Comparison of ENCODE assay signal across 25 cellular contexts in genomic region chr16:74716355-74716754, GRCh38. TPM values are rescaled to one million over a fixed set of nuclear protein-coding genes. Genes with fewer than 3 reads are reported as not detected.
"Had no signal": no experiment of that assay in that cellular context is flagged by ENCODE, and none has a peak within 500 bp of the region (broad histone marks: within the 10 kb centered on the region; RNA-seq: fewer than 3 reads in every experiment).

No MANE protein-coding gene starts in this region.

- H3K36me3 Mint-ChIP-seq: activated naive CD4-positive, alpha-beta T cell treated with anti-CD3 and anti-CD28 coated beads, Interleukin-2, amount 10 ng/mL, durations not matched to agents 7 days and 5 days; brain; immature natural killer cell; naive B cell had no signal

- H3K27ac Mint-ChIP-seq: activated CD4-positive, alpha-beta T cell treated with anti-CD3 and anti-CD28 coated beads, Interleukin-2, amount 10 ng/mL, durations not matched to agents 7 days and 5 days; activated CD8-positive, alpha-beta T cell treated with anti-CD3 and anti-CD28 coated beads, Interleukin-2, amount 10 ng/mL, durations not matched to agents 7 days and 5 days; activated naive CD4-positive, alpha-beta T cell treated with anti-CD3 and anti-CD28 coated beads, Interleukin-2, amount 10 ng/mL, durations not matched to agents 7 days and 5 days; activated naive CD8-positive, alpha-beta T cell treated with anti-CD3 and anti-CD28 coated beads, Interleukin-2, amount 50 U/mL, for 24 hours; brain; immature natural killer cell; naive B cell had no signal

- H3K4me3 Mint-ChIP-seq: activated CD4-positive, alpha-beta T cell treated with anti-CD3 and anti-CD28 coated beads, Interleukin-2, amount 10 ng/mL, durations not matched to agents 7 days and 5 days; activated CD8-positive, alpha-beta T cell treated with anti-CD3 and anti-CD28 coated beads, Interleukin-2, amount 10 ng/mL, durations not matched to agents 7 days and 5 days; activated naive CD4-positive, alpha-beta T cell treated with anti-CD3 and anti-CD28 coated beads, Interleukin-2, amount 10 ng/mL, durations not matched to agents 7 days and 5 days; activated naive CD8-positive, alpha-beta T cell treated with anti-CD3 and anti-CD28 coated beads, Interleukin-2, amount 50 U/mL, for 24 hours; activated T-cell treated with anti-CD3 and anti-CD28 coated beads, Interleukin-2, amount 50 U/mL, for 4 hours; brain; immature natural killer cell; naive B cell had no signal

- H3K27me3 Mint-ChIP-seq: activated naive CD8-positive, alpha-beta T cell treated with anti-CD3 and anti-CD28 coated beads, Interleukin-2, amount 50 U/mL, for 24 hours had no signal

- H3K4me1 Mint-ChIP-seq: activated CD4-positive, alpha-beta T cell treated with anti-CD3 and anti-CD28 coated beads, Interleukin-2, amount 10 ng/mL, durations not matched to agents 7 days and 5 days; activated naive CD4-positive, alpha-beta T cell treated with anti-CD3 and anti-CD28 coated beads, Interleukin-2, amount 10 ng/mL, durations not matched to agents 7 days and 5 days; activated naive CD8-positive, alpha-beta T cell treated with anti-CD3 and anti-CD28 coated beads, Interleukin-2, amount 50 U/mL, for 24 hours; brain; immature natural killer cell had no signal

- ATAC-seq: activated CD8-positive, alpha-beta T cell treated with anti-CD3 and anti-CD28 coated beads, Interleukin-2, amount 10 ng/mL, durations not matched to agents 7 days and 5 days; activated naive CD8-positive, alpha-beta T cell treated with anti-CD3 and anti-CD28 coated beads, Interleukin-2, amount 50 U/mL, for 24 hours; activated T-cell treated with anti-CD3 and anti-CD28 coated beads, Interleukin-2, amount 50 U/mL, for 4 hours; esophagus mucosa; gastroesophageal sphincter; heart left ventricle; mucosa of descending colon; psoas muscle had no signal

- H3K4me1 ChIP-seq: gastroesophageal sphincter, heart left ventricle, psoas muscle, stomach had no signal

- DNase-seq: activated CD4-positive, alpha-beta T cell treated with anti-CD3 and anti-CD28 coated beads, Interleukin-2, amount 10 ng/mL, durations not matched to agents 7 days and 5 days; activated CD4-positive, CD25-positive, alpha-beta regulatory T cell; activated CD8-positive, alpha-beta T cell treated with anti-CD3 and anti-CD28 coated beads, Interleukin-2, amount 10 ng/mL, durations not matched to agents 7 days and 5 days; activated naive CD4-positive, alpha-beta T cell treated with anti-CD3 and anti-CD28 coated beads, Interleukin-2, amount 10 ng/mL, durations not matched to agents 7 days and 5 days; activated naive CD8-positive, alpha-beta T cell treated with anti-CD3 and anti-CD28 coated beads, Interleukin-2, amount 50 U/mL, for 24 hours; activated T-cell treated with anti-CD3 and anti-CD28 coated beads, Interleukin-2, amount 50 U/mL, for 4 hours; central memory CD4-positive, alpha-beta T cell; heart left ventricle; immature natural killer cell; kidney glomerular epithelial cell; mesenchymal stem cell; mucosa of descending colon; naive B cell; ovary; psoas muscle; right cardiac atrium; stimulated activated CD4-positive, alpha-beta T cell treated with anti-CD3 and anti-CD28 coated beads, Interleukin-15, amount 100 ng/mL, for 24 hours; stimulated activated CD4-positive, alpha-beta T cell treated with anti-CD3 and anti-CD28 coated beads, Interleukin-4, amount 100 ng/mL, for 1 hour; stomach; T-helper 1 cell; T-helper 9 cell had no signal

- H3K27me3 ChIP-seq: gastroesophageal sphincter, heart left ventricle, ovary, stomach had no signal

- H3K36me3 ChIP-seq: gastroesophageal sphincter, heart left ventricle, ovary had no signal

- H3K4me3 ChIP-seq: gastroesophageal sphincter, heart left ventricle, mucosa of descending colon, ovary, psoas muscle, skin epidermis, stomach had no signal

- H3K27ac ChIP-seq: gastroesophageal sphincter, heart left ventricle, ovary, psoas muscle, skin epidermis, stomach had no signal

- H3K9me3 Mint-ChIP-seq: activated CD4-positive, alpha-beta T cell treated with anti-CD3 and anti-CD28 coated beads, Interleukin-2, amount 10 ng/mL, durations not matched to agents 7 days and 5 days; activated naive CD4-positive, alpha-beta T cell treated with anti-CD3 and anti-CD28 coated beads, Interleukin-2, amount 10 ng/mL, durations not matched to agents 7 days and 5 days; activated naive CD8-positive, alpha-beta T cell treated with anti-CD3 and anti-CD28 coated beads, Interleukin-2, amount 50 U/mL, for 24 hours; activated T-cell treated with anti-CD3 and anti-CD28 coated beads, Interleukin-2, amount 50 U/mL, for 4 hours; immature natural killer cell had no signal

- H3K9me3 ChIP-seq: gastroesophageal sphincter, heart left ventricle, mucosa of descending colon, ovary, psoas muscle, stomach had no signal

RNA-seq across cellular contexts. Expression of gene FA2H, which starts 58.3 kb away (rescaled TPM):
- total RNA-seq: activated CD8-positive, alpha-beta T cell treated with anti-CD3 and anti-CD28 coated beads, Interleukin-2, amount 10 ng/mL, durations not matched to agents 7 days and 5 days; psoas muscle had no signal
- polyA plus RNA-seq: immature natural killer cell had no signal
